22 cellular contexts compared by ENCODE assay signal in the genomic region with DNA sequence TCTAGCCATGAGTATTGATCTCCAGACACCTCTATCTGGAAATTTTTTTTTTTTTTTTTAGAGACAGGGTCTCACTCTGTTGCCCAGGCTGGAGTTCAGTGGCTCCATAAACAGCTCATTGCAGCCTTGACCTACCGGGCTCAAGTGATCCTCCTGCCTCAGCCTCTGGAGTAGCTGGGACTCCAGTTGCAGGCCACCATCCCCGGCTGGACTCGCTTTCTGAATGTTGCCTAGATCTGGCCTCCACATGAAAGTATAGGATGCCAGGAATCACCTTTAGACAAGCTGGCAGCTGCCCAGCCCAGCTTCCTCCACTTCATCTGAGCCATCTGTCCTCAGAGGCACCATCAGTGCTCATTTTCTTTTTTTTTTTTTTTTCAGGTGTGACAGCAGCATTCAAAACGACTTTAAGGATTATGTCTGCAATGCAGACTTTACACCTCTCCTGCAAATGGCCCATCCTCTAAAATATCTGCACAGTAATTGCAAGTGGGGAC. TPM values are rescaled to one million over a fixed set of nuclear protein-coding genes. Genes with fewer than 3 reads are reported as not detected.
DNase-seq lines count a peak whose midpoint lies in the region; ATAC-seq, FAIRE-seq and TF ChIP-seq lines count a peak whose summit lies in the region.
"Had no signal": no experiment of that assay in that cellular context is flagged by ENCODE, and none has a peak within 500 bp of the region (broad histone marks: within the 10 kb centered on the region; RNA-seq: fewer than 3 reads in every experiment).

No MANE protein-coding gene starts in this region.

- peak; percentile 80 for DNase-seq in DMS 273 (lab: John Stamatoyannopoulos, UW; ENCODE audit: unreplicated experiment)
- peak; percentile 16 for DNase-seq in DMS 273 treated with DMSO at 0.1 percent for 48 hours (lab: John Stamatoyannopoulos, UW)
- DNase-seq in NCI-H524 (lab: John Stamatoyannopoulos, UW): peak; percentile 84 to 93
- no peak for DNase-seq in K562 (ENCODE audit: extremely low read depth in 1 of 4, low spot score in 3 of 4)
- no peak for DNase-seq in kidney glomerular epithelial cell (lab: John Stamatoyannopoulos, UW)
- DNase-seq in KG1 (lab: John Stamatoyannopoulos, UW): no peak
- no peak for DNase-seq in CD8-positive, alpha-beta T cell
- DNase-seq: CD4-positive, CD25-positive, alpha-beta regulatory T cell; COR-L47; GDM1; GOT3; HCEC 1CT; Kasumi-1; NCI-H187; NCI-H446 treated with DMSO at 0.1 percent for 48 hours; NCI-H774; PC-9; SHP77 treated with DMSO at 0.1 percent for 48 hours; SK-N-SH had no signal

- no peaks in the 10 kb centered on the region for H4K20me1 ChIP-seq in K562 (replicated peaks; ENCODE audit: control insufficient read depth, insufficient read depth, low read length)

- no peak overlapping the region for H3K4me2 ChIP-seq in K562 (ENCODE audit: insufficient read depth, low read length)
- H3K4me2 ChIP-seq: PC-9, SK-N-SH had no signal

- H3K4me1 ChIP-seq in K562 (replicated peaks in 1 of 2; ENCODE audit: control insufficient read depth in 2 of 2, insufficient read depth in 2 of 2, low read length in 2 of 2): peaks cover 0 to 15% of the 10 kb centered on the region in 2 experiments; a peak in 2 of 5 replicates
- peaks cover 2% of the 10 kb centered on the region for H3K4me1 ChIP-seq in CD8-positive, alpha-beta T cell (ENCODE audit: insufficient read depth, low read length)

- no peaks in the 10 kb centered on the region for H3K27me3 Mint-ChIP-seq in CD8-positive, alpha-beta T cell (ENCODE audit: low read depth)
- H3K27me3 Mint-ChIP-seq: CD4-positive, CD25-positive, alpha-beta regulatory T cell had no signal

- intact Hi-C loops in K562 (cut with micrococcal nuclease): no loop called here
- intact Hi-C loops in CD8-positive, alpha-beta T cell (cut with DNase I, micrococcal nuclease): no loop called here

- no peak for FAIRE-seq in K562 (lab: Jason Lieb, UNC)
- FAIRE-seq: GM18507 had no signal

- in situ Hi-C loops in K562 (cut with MboI): loop anchor here (25.0 kb wide), 2 partner anchors 432 to 1182 kb away; partner anchors contain the start of genes BOLA2, SLX1B and SULT1A4

- H3K36me3 ChIP-seq in K562 (ENCODE audit: control insufficient read depth, insufficient read depth, low read length): no peaks in the 10 kb centered on the region
- no peaks in the 10 kb centered on the region for H3K36me3 ChIP-seq in CD8-positive, alpha-beta T cell (ENCODE audit: insufficient read depth, low read length)

- BruUV-seq in K562 (replicated peaks; lab: Mats Ljungman, UMichigan): no TSS peak

- 49% methylated on average over 2 of the region's 4 CpGs for WGBS in K562 (ENCODE audit: insufficient coverage, low coverage, missing lambda C conversion rate)

- no peak for ATAC-seq in K562
- ATAC-seq in CD8-positive, alpha-beta T cell: no peak

- no peak for TF ChIP-seq CTCF in K562 (IDR thresholded peaks at IDR 0.05 in 2 of 3, conservative IDR thresholded peaks at IDR 0.05 in 1 of 3; ENCODE audit: insufficient read depth in 2 of 3, low read depth in 1 of 3, low read length in 3 of 3)
- TF ChIP-seq CTCF in CD8-positive, alpha-beta T cell (IDR thresholded peaks at IDR 0.05): no peak

- H3K4me3 ChIP-seq in K562: no peak overlapping the region
- H3K4me3 ChIP-seq in CD8-positive, alpha-beta T cell (ENCODE audit: low read depth, low read length): no peak overlapping the region
- H3K4me3 ChIP-seq: PC-9 had no signal

- no peaks in the 10 kb centered on the region for H3K4me1 Mint-ChIP-seq in CD8-positive, alpha-beta T cell (ENCODE audit: low read depth)

- no peak for TF ChIP-seq POLR2A in K562 (conservative IDR thresholded peaks at IDR 0.05)

- no peaks in the 10 kb centered on the region for H3K27me3 ChIP-seq in K562 (ENCODE audit: control insufficient read depth in 2 of 2, insufficient read depth in 2 of 2, low read length in 2 of 2)
- H3K27me3 ChIP-seq in CD8-positive, alpha-beta T cell (ENCODE audit: insufficient read depth, low read length): no peaks in the 10 kb centered on the region

- no peaks in the 10 kb centered on the region for H3K9me3 ChIP-seq in K562 (replicated peaks; ENCODE audit: control insufficient read depth, insufficient read depth, low read depth, low read length)
- no peaks in the 10 kb centered on the region for H3K9me3 ChIP-seq in CD8-positive, alpha-beta T cell (ENCODE audit: low read length)
- H3K9me3 ChIP-seq: SK-N-SH had no signal

- no peak overlapping the region for H3K4me3 Mint-ChIP-seq in CD8-positive, alpha-beta T cell
- H3K4me3 Mint-ChIP-seq: CD4-positive, CD25-positive, alpha-beta regulatory T cell had no signal

- no peak overlapping the region for H3K27ac ChIP-seq in K562 (ENCODE audit: extremely low read depth, low read depth, low read length)
- no peak overlapping the region for H3K27ac ChIP-seq in CD8-positive, alpha-beta T cell (ENCODE audit: low read depth, low read length)
- H3K27ac ChIP-seq: HL-60, PC-9, RWPE1 had no signal

- POLR2A ChIA-PET in K562 (lab: Yijun Ruan, JAX): no interaction called here
- POLR2A ChIA-PET in CD8-positive, alpha-beta T cell (lab: Charles Lee): no interaction called here

- 0 out of 4 replicates have a peak overlapping the region, but pooled peaks of 1 of the 2 experiments have one; percentile 20 for H3K9ac ChIP-seq in K562 (ENCODE audit: insufficient read depth in 1 of 2, low read depth in 2 of 2, low read length in 2 of 2)
- H3K9ac ChIP-seq: SK-N-SH had no signal

- H3K27ac Mint-ChIP-seq in CD8-positive, alpha-beta T cell: no peak overlapping the region

- CTCF ChIA-PET in K562 (lab: Yijun Ruan, JAX; ENCODE audit: low intra/inter-chr PET ratio): no interaction called here
- CTCF ChIA-PET in CD8-positive, alpha-beta T cell (lab: Charles Lee): interaction anchor here (1.1 kb wide), 1 partner anchor 50 kb away, joined by 3 read pairs; no protein-coding TSS in a partner anchor

- H3K79me2 ChIP-seq in K562 (ENCODE audit: control insufficient read depth, insufficient read depth, low read length): no peaks in the 10 kb centered on the region

- no peaks in the 10 kb centered on the region for H3K9me3 Mint-ChIP-seq in CD8-positive, alpha-beta T cell
- H3K9me3 Mint-ChIP-seq: CD4-positive, CD25-positive, alpha-beta regulatory T cell had no signal

- H3K36me3 Mint-ChIP-seq in CD8-positive, alpha-beta T cell: no peaks in the 10 kb centered on the region
- H3K36me3 Mint-ChIP-seq: CD4-positive, CD25-positive, alpha-beta regulatory T cell had no signal

- H2AFZ ChIP-seq in K562 (ENCODE audit: low read depth, low read length): peak overlapping the region; percentile 71; the same call in 1 of the 2 replicates
- H2AFZ ChIP-seq: PC-9 had no signal

- no peak for TF ChIP-seq EP300 in K562 (IDR thresholded peaks at IDR 0.05; ENCODE audit: low read length)

- TF ChIP-seq RAD21 in K562 (CRISPR knock-in tag; conservative IDR thresholded peaks at IDR 0.05 in 1 of 2, IDR thresholded peaks at IDR 0.05 in 1 of 2): no peak

- H3K9me1 ChIP-seq in K562 (ENCODE audit: control insufficient read depth, insufficient read depth, low read length): no peaks in the 10 kb centered on the region

RNA-seq across cellular contexts. Expression of gene PRR14, which starts 6.4 kb away (rescaled TPM):
- 27.0 and 46.3 TPM in 2 replicates for total RNA-seq in K562 (2011; cell fraction: chromatin; rRNA removed; ENCODE audit: low replicate concordance)
- total RNA-seq in K562 (2011; cell fraction: nucleolus; rRNA removed): 23.7 and 30.5 TPM in 2 replicates
- 29.4 and 33.8 TPM in 2 replicates for total RNA-seq in K562 (2011; cell fraction: nucleoplasm; rRNA removed)
- total RNA-seq in K562 (2014; rRNA removed): 15.6 and 20.2 TPM in 2 replicates
- 6.5 and 6.8 TPM in 2 replicates for total RNA-seq in K562 (2014; rRNA removed; fragmentation: Illumina TruSeq; extraction: Trizol)
- 11.5 and 12.5 TPM in 2 replicates for total RNA-seq in K562 (2015; rRNA removed; fragmentation: Illumina TruSeq; extraction: Trizol)
- 62.1 and 63.1 TPM in 2 replicates for total RNA-seq in K562 (2021)
- 10.0 and 13.0 TPM in 2 replicates for polyA plus RNA-seq in K562 (2011; rRNA removed)
- polyA plus RNA-seq in K562 (2011; cell fraction: cytosol; rRNA removed): 6.7 and 10.3 TPM in 2 replicates
- 58.6 and 70.0 TPM in 2 replicates for polyA plus RNA-seq in K562 (2011; cell fraction: nucleus; rRNA removed)
- 29.3 and 46.6 TPM in 2 replicates for polyA plus RNA-seq in K562 (2012)
- polyA plus RNA-seq in K562 (2014; fragmentation: Illumina TruSeq; extraction: Trizol): 23.8 and 38.3 TPM in 2 replicates
- 1 to 10 TPM; 2.2 to 2.3 TPM for polyA plus RNA-seq in K562 (2014; fragmentation: Nextera tagmentation; extraction: Ambion mirVana)
- 20.5 and 26.7 TPM in 2 replicates for polyA plus RNA-seq in K562 (2014; rRNA removed)
- 3.1 and 4.4 TPM in 2 replicates for polyA minus RNA-seq in K562 (2011; rRNA and poly(A)+ RNA removed)
- 7.0 and 17.7 TPM in 2 replicates for polyA minus RNA-seq in K562 (2011; cell fraction: cytosol; rRNA and poly(A)+ RNA removed)
- 14.7 and 23.4 TPM in 2 replicates for polyA minus RNA-seq in K562 (2011; cell fraction: nucleus; rRNA and poly(A)+ RNA removed)
- total RNA-seq in CD8-positive, alpha-beta T cell: 10 to 100 TPM; 48.4 to 51.0 TPM

RNA-seq across cellular contexts. Expression of gene FBRS, which starts 13.8 kb away (rescaled TPM):
- 93.9 and 185 TPM in 2 replicates for total RNA-seq in K562 (2011; cell fraction: chromatin; rRNA removed; ENCODE audit: low replicate concordance)
- total RNA-seq in K562 (2011; cell fraction: nucleolus; rRNA removed): 89.2 and 107 TPM in 2 replicates
- total RNA-seq in K562 (2011; cell fraction: nucleoplasm; rRNA removed): 100 and 120 TPM in 2 replicates
- total RNA-seq in K562 (2014; rRNA removed) (13.1 and 19.0 TPM in 2 replicates), K562 (2014; rRNA removed; fragmentation: Illumina TruSeq; extraction: Trizol) (6.9 and 8.1 TPM in 2 replicates), K562 (2015; rRNA removed; fragmentation: Illumina TruSeq; extraction: Trizol) (15.6 and 17.9 TPM in 2 replicates), K562 (2021) (50.1 and 59.5 TPM in 2 replicates)
- polyA plus RNA-seq in K562 (2011; rRNA removed) (5.4 and 11.8 TPM in 2 replicates), K562 (2014; fragmentation: Illumina TruSeq; extraction: Trizol) (21.7 and 32.6 TPM in 2 replicates), K562 (2014; fragmentation: Nextera tagmentation; extraction: Ambion mirVana) (under 1 TPM; 0.32 to 0.46 TPM), K562 (2014; rRNA removed) (21.9 and 25.1 TPM in 2 replicates)
- polyA plus RNA-seq in K562 (2011; cell fraction: cytosol; rRNA removed): 4.5 and 5.9 TPM in 2 replicates
- polyA plus RNA-seq in K562 (2011; cell fraction: nucleus; rRNA removed): 95.4 and 113 TPM in 2 replicates
- polyA plus RNA-seq in K562 (2012): 30.9 and 42.6 TPM in 2 replicates
- polyA minus RNA-seq in K562 (2011; rRNA and poly(A)+ RNA removed): 9.1 and 10.0 TPM in 2 replicates
- polyA minus RNA-seq in K562 (2011; cell fraction: cytosol; rRNA and poly(A)+ RNA removed): 10.9 and 11.7 TPM in 2 replicates
- 49.8 and 67.5 TPM in 2 replicates for polyA minus RNA-seq in K562 (2011; cell fraction: nucleus; rRNA and poly(A)+ RNA removed)
- 100 to 1,000 TPM; 222 to 224 TPM for total RNA-seq in CD8-positive, alpha-beta T cell

RNA-seq across cellular contexts. Expression of gene ZNF689, which starts 34.2 kb away (rescaled TPM):
- 6.2 and 13.7 TPM in 2 replicates for total RNA-seq in K562 (2011; cell fraction: chromatin; rRNA removed; ENCODE audit: low replicate concordance)
- total RNA-seq in K562 (2011; cell fraction: nucleolus; rRNA removed): 11.6 and 16.5 TPM in 2 replicates
- 7.8 and 9.5 TPM in 2 replicates for total RNA-seq in K562 (2011; cell fraction: nucleoplasm; rRNA removed)
- total RNA-seq in K562 (2014; rRNA removed) (11.4 and 14.6 TPM in 2 replicates), K562 (2014; rRNA removed; fragmentation: Illumina TruSeq; extraction: Trizol) (8.4 and 8.7 TPM in 2 replicates), K562 (2015; rRNA removed; fragmentation: Illumina TruSeq; extraction: Trizol) (12.0 and 12.1 TPM in 2 replicates), K562 (2021) (15.4 and 16.9 TPM in 2 replicates)
- polyA plus RNA-seq in K562 (2011; rRNA removed) (8.0 and 9.6 TPM in 2 replicates), K562 (2014; fragmentation: Illumina TruSeq; extraction: Trizol) (11.6 and 12.3 TPM in 2 replicates), K562 (2014; fragmentation: Nextera tagmentation; extraction: Ambion mirVana) (1 to 10 TPM; 5.4 to 5.7 TPM), K562 (2014; rRNA removed) (10.2 and 10.8 TPM in 2 replicates)
- polyA plus RNA-seq in K562 (2011; cell fraction: cytosol; rRNA removed): 8.9 and 19.1 TPM in 2 replicates
- 8.3 and 9.8 TPM in 2 replicates for polyA plus RNA-seq in K562 (2011; cell fraction: nucleus; rRNA removed)
- polyA plus RNA-seq in K562 (2012): 7.8 and 9.0 TPM in 2 replicates
- polyA minus RNA-seq in K562 (2011; rRNA and poly(A)+ RNA removed): 8.2 and 10.0 TPM in 2 replicates
- 11.1 TPM in 2 replicates for polyA minus RNA-seq in K562 (2011; cell fraction: cytosol; rRNA and poly(A)+ RNA removed)
- 7.8 and 8.9 TPM in 2 replicates for polyA minus RNA-seq in K562 (2011; cell fraction: nucleus; rRNA and poly(A)+ RNA removed)
- total RNA-seq in CD8-positive, alpha-beta T cell: 10 to 100 TPM; 15.6 to 17.5 TPM

RNA-seq across cellular contexts. Expression of gene SRCAP, which starts 54.6 kb away (rescaled TPM):
- 89.8 and 132 TPM in 2 replicates for total RNA-seq in K562 (2011; cell fraction: chromatin; rRNA removed; ENCODE audit: low replicate concordance)
- total RNA-seq in K562 (2011; cell fraction: nucleolus; rRNA removed): 44.6 and 46.2 TPM in 2 replicates
- 58.6 and 74.8 TPM in 2 replicates for total RNA-seq in K562 (2011; cell fraction: nucleoplasm; rRNA removed)
- 16.0 and 16.3 TPM in 2 replicates for total RNA-seq in K562 (2014; rRNA removed)
- total RNA-seq in K562 (2014; rRNA removed; fragmentation: Illumina TruSeq; extraction: Trizol): 3.5 and 3.7 TPM in 2 replicates
- 5.8 and 7.9 TPM in 2 replicates for total RNA-seq in K562 (2015; rRNA removed; fragmentation: Illumina TruSeq; extraction: Trizol)
- 58.9 and 62.6 TPM in 2 replicates for total RNA-seq in K562 (2021)
- polyA plus RNA-seq in K562 (2011; rRNA removed): 2.2 and 6.4 TPM in 2 replicates
- 1.9 and 3.2 TPM in 2 replicates for polyA plus RNA-seq in K562 (2011; cell fraction: cytosol; rRNA removed)
- 18.6 and 29.8 TPM in 2 replicates for polyA plus RNA-seq in K562 (2011; cell fraction: nucleus; rRNA removed)
- 16.6 and 25.8 TPM in 2 replicates for polyA plus RNA-seq in K562 (2012)
- polyA plus RNA-seq in K562 (2014; fragmentation: Illumina TruSeq; extraction: Trizol): 14.9 and 21.0 TPM in 2 replicates
- under 1 TPM; 0.21 to 0.53 TPM for polyA plus RNA-seq in K562 (2014; fragmentation: Nextera tagmentation; extraction: Ambion mirVana)
- polyA plus RNA-seq in K562 (2014; rRNA removed): 11.4 and 17.0 TPM in 2 replicates
- polyA minus RNA-seq in K562 (2011; rRNA and poly(A)+ RNA removed): 11.0 and 11.9 TPM in 2 replicates
- 21.7 and 27.4 TPM in 2 replicates for polyA minus RNA-seq in K562 (2011; cell fraction: cytosol; rRNA and poly(A)+ RNA removed)
- 17.2 and 20.0 TPM in 2 replicates for polyA minus RNA-seq in K562 (2011; cell fraction: nucleus; rRNA and poly(A)+ RNA removed)
- total RNA-seq in CD8-positive, alpha-beta T cell: 10 to 100 TPM; 70.1 to 85.6 TPM

RNA-seq across cellular contexts. Expression of gene ZNF785, which starts 58.9 kb away (rescaled TPM):
- total RNA-seq in K562 (2011; cell fraction: chromatin; rRNA removed; ENCODE audit: low replicate concordance): 39.3 and 45.4 TPM in 2 replicates
- total RNA-seq in K562 (2011; cell fraction: nucleolus; rRNA removed): 37.5 and 42.2 TPM in 2 replicates
- 41.3 and 53.4 TPM in 2 replicates for total RNA-seq in K562 (2011; cell fraction: nucleoplasm; rRNA removed)
- 6.9 and 7.2 TPM in 2 replicates for total RNA-seq in K562 (2014; rRNA removed)
- total RNA-seq in K562 (2014; rRNA removed; fragmentation: Illumina TruSeq; extraction: Trizol): 4.6 and 4.8 TPM in 2 replicates
- total RNA-seq in K562 (2015; rRNA removed; fragmentation: Illumina TruSeq; extraction: Trizol): 6.2 and 6.4 TPM in 2 replicates
- 9.7 and 11.6 TPM in 2 replicates for total RNA-seq in K562 (2021)
- polyA plus RNA-seq in K562 (2011; rRNA removed): 10.6 and 12.4 TPM in 2 replicates
- polyA plus RNA-seq in K562 (2011; cell fraction: cytosol; rRNA removed): 10.0 and 13.3 TPM in 2 replicates
- polyA plus RNA-seq in K562 (2011; cell fraction: nucleus; rRNA removed): 18.3 and 22.4 TPM in 2 replicates
- 6.7 and 11.9 TPM in 2 replicates for polyA plus RNA-seq in K562 (2012)
- polyA plus RNA-seq in K562 (2014; fragmentation: Illumina TruSeq; extraction: Trizol): 4.7 and 5.0 TPM in 2 replicates
- under 1 TPM; 0.64 to 0.70 TPM for polyA plus RNA-seq in K562 (2014; fragmentation: Nextera tagmentation; extraction: Ambion mirVana)
- 11.0 and 12.4 TPM in 2 replicates for polyA plus RNA-seq in K562 (2014; rRNA removed)
- 7.4 and 8.3 TPM in 2 replicates for polyA minus RNA-seq in K562 (2011; rRNA and poly(A)+ RNA removed)
- polyA minus RNA-seq in K562 (2011; cell fraction: cytosol; rRNA and poly(A)+ RNA removed): 4.4 and 4.9 TPM in 2 replicates
- 13.5 and 16.0 TPM in 2 replicates for polyA minus RNA-seq in K562 (2011; cell fraction: nucleus; rRNA and poly(A)+ RNA removed)
- total RNA-seq in CD8-positive, alpha-beta T cell: 1 to 10 TPM; 5.0 to 6.9 TPM

Comparison
In these comparisons a context has a peak if more than half of its experiments do, and no peak if none do; other contexts are left out.
1. DNase-seq: peak in DMS 273 (single experiment), DMS 273 treated with DMSO at 0.1 percent for 48 hours (single experiment) and NCI-H524 (2 of 2); none in K562 (0 of 4), kidney glomerular epithelial cell (single experiment), KG1 (single experiment) and CD8-positive, alpha-beta T cell (0 of 7).